ENCODE assay signal across 16 cellular contexts in genomic region chr22:27540247-27540646, GRCh38.
DNase-seq lines count a peak whose midpoint lies in the region; ATAC-seq and TF ChIP-seq lines count a peak whose summit lies in the region.
"Had no signal": no experiment of that assay in that cellular context is flagged by ENCODE, and none has a peak within 500 bp of the region (broad histone marks: within the 10 kb centered on the region; RNA-seq: fewer than 3 reads in every experiment).

No MANE protein-coding gene starts in this region.

- no peaks in the 10 kb centered on the region for H3K79me2 ChIP-seq in GM23338 (replicated peaks; ENCODE audit: insufficient read depth)

- no peaks in the 10 kb centered on the region for H3K36me3 ChIP-seq in GM23338 (ENCODE audit: insufficient read depth)
- H3K36me3 ChIP-seq: BLaER1 had no signal

- ATAC-seq in GM23338 (peak; percentile 60), WTC11 (peak; percentile 44), HG02763 (IDR thresholded peaks at IDR 0.05; ENCODE audit: unreplicated experiment) (no peak), HG02884 (IDR thresholded peaks at IDR 0.05; ENCODE audit: unreplicated experiment) (no peak), GM21526 (IDR thresholded peaks at IDR 0.05; ENCODE audit: low FRiP score, unreplicated experiment) (no peak)
- ATAC-seq: A549, GM12878 had no signal

- H3K9me2 ChIP-seq in GM23338 (ENCODE audit: insufficient read depth): no peaks in the 10 kb centered on the region

- H3F3A ChIP-seq in GM23338 (replicated peaks; ENCODE audit: low read depth): 0 out of 2 replicates have a peak, but pooled peaks cover 3% of the 10 kb centered on the region

- H3K4me1 Mint-ChIP-seq in GM23338 (peaks cover 45% of the 10 kb centered on the region), WTC11 (peaks cover 40% of the 10 kb centered on the region), type B pancreatic cell (ENCODE audit: unreplicated experiment) (peaks cover 37% of the 10 kb centered on the region)
- H3K4me1 Mint-ChIP-seq: CD4-positive, alpha-beta memory T cell had no signal

- H3K4me3 ChIP-seq in GM23338 (no peak overlapping the region), epithelial cell of esophagus (ENCODE audit: low read length) (no peak overlapping the region)
- H3K4me3 ChIP-seq: A549, BLaER1, GM12878, GM23248 had no signal

- no peaks in the 10 kb centered on the region for H4K20me1 ChIP-seq in GM23338 (replicated peaks; ENCODE audit: insufficient read depth)
- H4K20me1 ChIP-seq: BLaER1 had no signal

- no peaks in the 10 kb centered on the region for H3K36me3 Mint-ChIP-seq in GM23338 (ENCODE audit: low read depth)
- no peaks in the 10 kb centered on the region for H3K36me3 Mint-ChIP-seq in WTC11
- H3K36me3 Mint-ChIP-seq in type B pancreatic cell: no peaks in the 10 kb centered on the region
- H3K36me3 Mint-ChIP-seq: CD14-positive monocyte; CD4-positive, alpha-beta memory T cell had no signal

- no peak overlapping the region for H3K4me2 ChIP-seq in GM23338
- H3K4me2 ChIP-seq: A549, BLaER1 had no signal

- CTCF ChIA-PET in WTC11 (lab: Charles Lee): interaction anchor here (0.6 to 1.3 kb wide), 3 partner anchors 63 to 418 kb away, joined by 3 read pairs; no protein-coding TSS in a partner anchor

- no peak overlapping the region for H2AFZ ChIP-seq in GM23338
- H2AFZ ChIP-seq: GM23248 had no signal

- H3K4me3 Mint-ChIP-seq in GM23338 (no peak overlapping the region), WTC11 (no peak overlapping the region), type B pancreatic cell (no peak overlapping the region)
- H3K4me3 Mint-ChIP-seq: CD14-positive monocyte; CD4-positive, alpha-beta memory T cell had no signal

- H3K4me1 ChIP-seq in GM23338 (ENCODE audit: insufficient read depth): peaks cover 14% of the 10 kb centered on the region; the same call in 1 of the 2 replicates
- H3K4me1 ChIP-seq: A549 had no signal

- no peaks in the 10 kb centered on the region for H3K9me3 Mint-ChIP-seq in GM23338
- H3K9me3 Mint-ChIP-seq in WTC11: no peaks in the 10 kb centered on the region
- no peaks in the 10 kb centered on the region for H3K9me3 Mint-ChIP-seq in type B pancreatic cell

- no peak overlapping the region for H3K27ac ChIP-seq in GM23338 (ENCODE audit: low read depth)
- H3K27ac ChIP-seq: 22Rv1, A549, BLaER1, GM23248 had no signal

- POLR2A ChIA-PET in WTC11 (lab: Charles Lee): no interaction called here

- no peak for TF ChIP-seq CTCF in GM23338 (conservative IDR thresholded peaks at IDR 0.05; ENCODE audit: low read depth in 2 of 2)
- TF ChIP-seq CTCF in WTC11 (IDR thresholded peaks at IDR 0.05): no peak
- TF ChIP-seq CTCF in epithelial cell of esophagus (IDR thresholded peaks at IDR 0.05; ENCODE audit: insufficient read depth, low read depth, low read length, missing control alignments): peak; percentile 9
- peak; percentile 42 for TF ChIP-seq CTCF in type B pancreatic cell (conservative IDR thresholded peaks at IDR 0.05)

- H3K27me3 Mint-ChIP-seq in GM23338 (ENCODE audit: insufficient read depth, low read depth, poor library complexity) (peaks cover 6% of the 10 kb centered on the region), WTC11 (ENCODE audit: low read depth) (no peaks in the 10 kb centered on the region), type B pancreatic cell (peaks cover 36% of the 10 kb centered on the region)

- no peak overlapping the region for H3K27ac Mint-ChIP-seq in GM23338
- H3K27ac Mint-ChIP-seq in WTC11: no peak overlapping the region
- no peak overlapping the region for H3K27ac Mint-ChIP-seq in type B pancreatic cell
- H3K27ac Mint-ChIP-seq: CD14-positive monocyte; CD4-positive, alpha-beta memory T cell had no signal

- no peaks in the 10 kb centered on the region for H3K27me3 ChIP-seq in GM23338 (ENCODE audit: insufficient read depth)
- H3K27me3 ChIP-seq: BLaER1 had no signal

- DNase-seq in GM23338 (ENCODE audit: low spot score) (no peak), WTC11 (ENCODE audit: low spot score) (no peak), epithelial cell of esophagus (ENCODE audit: low read depth) (no peak), type B pancreatic cell (ENCODE audit: extremely low spot score, unreplicated experiment) (no peak)
- DNase-seq: CD4-positive, alpha-beta memory T cell; DMS79 treated with DMSO at 0.1 percent for 48 hours; GM23248; HCEC 1CT had no signal

TF ChIP-seq in WTC11, 78 proteins besides CTCF, POLR2A, EP300 and RAD21:
- TF ChIP-seq NR1H2 (CRISPR knock-in tag; IDR thresholded peaks at IDR 0.05): no peak
- TF ChIP-seq ZMAT4 (CRISPR knock-in tag; IDR thresholded peaks at IDR 0.05): no peak
- TF ChIP-seq ZNF138 (CRISPR knock-in tag; conservative IDR thresholded peaks at IDR 0.05): no peak
- TF ChIP-seq GRHL2 (CRISPR knock-in tag; IDR thresholded peaks at IDR 0.05; ENCODE audit: insufficient replicate concordance, severe bottlenecking): no peak
- TF ChIP-seq MYBL2 (CRISPR knock-in tag; IDR thresholded peaks at IDR 0.05): no peak
- TF ChIP-seq E2F4 (CRISPR knock-in tag; IDR thresholded peaks at IDR 0.05; ENCODE audit: borderline replicate concordance, low read depth): no peak
- no peak for TF ChIP-seq SOX15 (CRISPR knock-in tag; IDR thresholded peaks at IDR 0.05)
TF ChIP-seq in WTC11: peak in this region for 0.

Comparison
In these comparisons a context has a peak if more than half of its experiments do, and no peak if none do; other contexts are left out.
1. ATAC-seq: peak in GM23338 (single experiment) and WTC11 (single experiment); none in HG02763 (single experiment), HG02884 (single experiment) and GM21526 (single experiment).
2. CTCF ChIP-seq: peak in epithelial cell of esophagus (single experiment) and type B pancreatic cell (single experiment); none in GM23338 (0 of 2) and WTC11 (single experiment).